ENCODE assay signal across 27 cellular contexts in genomic region chr13:50011461-50011860, GRCh38. TPM values are rescaled to one million over a fixed set of nuclear protein-coding genes. Genes with fewer than 3 reads are reported as not detected.
DNase-seq lines count a peak whose midpoint lies in the region; ATAC-seq and TF ChIP-seq lines count a peak whose summit lies in the region.
"Had no signal": no experiment of that assay in that cellular context is flagged by ENCODE, and none has a peak within 500 bp of the region (broad histone marks: within the 10 kb centered on the region; RNA-seq: fewer than 3 reads in every experiment).

No MANE protein-coding gene starts in this region.

- H3K27ac Mint-ChIP-seq in WTC11, result peak overlapping the region; percentile 37; the same call in 1 of the 2 replicates
- H3K27ac Mint-ChIP-seq: activated naive CD4-positive, alpha-beta T cell treated with anti-CD3 and anti-CD28 coated beads, Interleukin-2, amount 10 ng/mL, durations not matched to agents 7 days and 5 days; T-helper 1 cell treated with Interleukin-12 subunit alpha and Interleukin-12 subunit beta and Interleukin-4 antibody, amounts not matched to agents 30 μg/mL and 1 μg/mL, for 36 hours; type B pancreatic cell had no signal

- no peaks in the 10 kb centered on the region for H4K20me1 ChIP-seq in GM23248 (ENCODE audit: insufficient read depth)

- H3K9me2 ChIP-seq in GM23248 (ENCODE audit: insufficient read depth), result no peaks in the 10 kb centered on the region

- intact Hi-C loops in head of caudate nucleus (cut with DNase I), result no loop called here

- H3K4me2 ChIP-seq in GM23248 (ENCODE audit: unreplicated experiment), result no peak overlapping the region
- H3K4me2 ChIP-seq: BLaER1 had no signal

- H3K79me2 ChIP-seq in GM23248 (ENCODE audit: insufficient read depth), result peaks cover 86% of the 10 kb centered on the region

- no peaks in the 10 kb centered on the region for H3K27me3 Mint-ChIP-seq in WTC11 (ENCODE audit: low read depth)
- H3K27me3 Mint-ChIP-seq: activated naive CD4-positive, alpha-beta T cell treated with anti-CD3 and anti-CD28 coated beads, Interleukin-2, amount 10 ng/mL, durations not matched to agents 7 days and 5 days; naive thymus-derived CD8-positive, alpha-beta T cell; stimulated activated naive CD8-positive, alpha-beta T cell treated with anti-CD3 and anti-CD28 coated beads, Interleukin-15, amount 100 ng/mL, for 72 hours; type B pancreatic cell had no signal

- DNase-seq in Ammon's horn (ENCODE audit: low spot score) (peak; percentile 78), WTC11 (ENCODE audit: low spot score) (no peak), head of caudate nucleus (peak in 24 of 42 donors; percentile 21 to 75 (median 44)), pons (ENCODE audit: low spot score) (peak; percentile 94), GM23248 (no peak), ureter (ENCODE audit: low spot score) (no peak)
- no peak for DNase-seq in activated effector memory CD4-positive, alpha-beta T cell treated with Interleukin-2 at 50 U/mL for 16 hours
- DNase-seq: activated CD4-positive, alpha-beta T cell treated with anti-CD3 and anti-CD28 coated beads for 4 hours; activated naive CD4-positive, alpha-beta T cell treated with anti-CD3 and anti-CD28 coated beads, Interleukin-2, amount 10 ng/mL, durations not matched to agents 7 days and 5 days; Caco-2; DMS79; GF-D8; GOT3; left lung; naive thymus-derived CD8-positive, alpha-beta T cell; NCI-H1694; NCI-H2171; NCI-H510A treated with DMSO at 0.1 percent for 48 hours; NK-92 treated with Interleukin-12 subunit alpha and Interleukin-12 subunit beta, amount 100 ng/mL, for 24 hours; Peyer's patch; sigmoid colon; stimulated activated naive CD8-positive, alpha-beta T cell treated with anti-CD3 and anti-CD28 coated beads, Interleukin-15, amount 100 ng/mL, for 72 hours had no signal

- H3K36me3 ChIP-seq in GM23248 (ENCODE audit: low read depth), result peaks cover 26% of the 10 kb centered on the region

- WGBS in GM23248 (ENCODE audit: low coverage in 1 of 2, low lambda C conversion rate in 2 of 2, missing lambda C conversion rate in 2 of 2), 2 experiments, result 98 to 100% methylated on average over 1 of the region's 1 CpG

- H3K36me3 Mint-ChIP-seq in WTC11, result peaks cover 49% of the 10 kb centered on the region

- no peak overlapping the region for H3K9ac ChIP-seq in GM23248
- H3K9ac ChIP-seq: BLaER1 had no signal

- no peak for ATAC-seq in WTC11
- ATAC-seq in HG03571 (IDR thresholded peaks at IDR 0.05; ENCODE audit: unreplicated experiment), result no peak
- ATAC-seq: left lung; naive thymus-derived CD8-positive, alpha-beta T cell; stimulated activated naive CD8-positive, alpha-beta T cell treated with anti-CD3 and anti-CD28 coated beads, Interleukin-15, amount 100 ng/mL, for 72 hours had no signal

- in situ Hi-C loops in GM23248 (cut with MboI), result no loop called here

- TF ChIP-seq CTCF in WTC11 (IDR thresholded peaks at IDR 0.05), result no peak

- no peak overlapping the region for H3K27ac ChIP-seq in GM23248
- H3K27ac ChIP-seq: BLaER1, HL-60, left lung, Peyer's patch, sigmoid colon had no signal

- no peak overlapping the region for H2AFZ ChIP-seq in GM23248

- no peaks in the 10 kb centered on the region for H3K9me3 ChIP-seq in GM23248 (ENCODE audit: low read depth)
- H3K9me3 ChIP-seq: BLaER1, Caco-2, left lung, sigmoid colon had no signal

- CTCF ChIA-PET in WTC11 (lab: Charles Lee), result no interaction called here

- H3K4me1 Mint-ChIP-seq in WTC11, result peaks cover 31% of the 10 kb centered on the region

- POLR2A ChIA-PET in WTC11 (lab: Charles Lee), result interaction anchor here (0.6 to 1.8 kb wide), 3 partner anchors 14 to 69 kb away, joined by 3 to 6 read pairs (median 4); partner anchors contain the start of gene TRIM13

- H3K27me3 ChIP-seq in GM23248 (replicated peaks; ENCODE audit: insufficient read depth), result no peaks in the 10 kb centered on the region
- H3K27me3 ChIP-seq: BLaER1, left lung, Peyer's patch, sigmoid colon had no signal

- no peak overlapping the region for H3K4me3 ChIP-seq in GM23248
- H3K4me3 ChIP-seq: BLaER1, left lung, Peyer's patch, sigmoid colon had no signal

- H3F3A ChIP-seq in GM23248 (ENCODE audit: insufficient read depth), result peaks cover 34% of the 10 kb centered on the region

- H3K4me1 ChIP-seq in GM23248 (ENCODE audit: insufficient read depth), result peaks cover 2% of the 10 kb centered on the region; the same call in 1 of the 2 replicates
- H3K4me1 ChIP-seq: Caco-2, Peyer's patch had no signal

- no peaks in the 10 kb centered on the region for H3K9me3 Mint-ChIP-seq in WTC11
- H3K9me3 Mint-ChIP-seq: activated naive CD4-positive, alpha-beta T cell treated with anti-CD3 and anti-CD28 coated beads, Interleukin-2, amount 10 ng/mL, durations not matched to agents 7 days and 5 days; naive thymus-derived CD8-positive, alpha-beta T cell; stimulated activated naive CD8-positive, alpha-beta T cell treated with anti-CD3 and anti-CD28 coated beads, Interleukin-15, amount 100 ng/mL, for 72 hours; T-helper 1 cell treated with Interleukin-12 subunit alpha and Interleukin-12 subunit beta and Interleukin-4 antibody, amounts not matched to agents 30 μg/mL and 1 μg/mL, for 36 hours; type B pancreatic cell had no signal

- no peak overlapping the region for H3K4me3 Mint-ChIP-seq in WTC11
- H3K4me3 Mint-ChIP-seq: activated naive CD4-positive, alpha-beta T cell treated with anti-CD3 and anti-CD28 coated beads, Interleukin-2, amount 10 ng/mL, durations not matched to agents 7 days and 5 days; naive thymus-derived CD8-positive, alpha-beta T cell; stimulated activated naive CD8-positive, alpha-beta T cell treated with anti-CD3 and anti-CD28 coated beads, Interleukin-15, amount 100 ng/mL, for 72 hours; T-helper 1 cell treated with Interleukin-12 subunit alpha and Interleukin-12 subunit beta and Interleukin-4 antibody, amounts not matched to agents 30 μg/mL and 1 μg/mL, for 36 hours; type B pancreatic cell had no signal

TF ChIP-seq in WTC11, 78 proteins besides CTCF, POLR2A, EP300 and RAD21 (continues in another document):
- TF ChIP-seq TCF7 (CRISPR knock-in tag; IDR thresholded peaks at IDR 0.05; ENCODE audit: low read depth) (no peak), ZNF425 (CRISPR knock-in tag; conservative IDR thresholded peaks at IDR 0.05) (no peak), KAT7 (CRISPR knock-in tag; IDR thresholded peaks at IDR 0.05; ENCODE audit: borderline replicate concordance) (no peak), ZNF317 (CRISPR knock-in tag; IDR thresholded peaks at IDR 0.05; ENCODE audit: borderline replicate concordance, low read depth) (no peak), NR1H2 (CRISPR knock-in tag; IDR thresholded peaks at IDR 0.05) (no peak), FOXJ3 (CRISPR knock-in tag; IDR thresholded peaks at IDR 0.05; ENCODE audit: borderline replicate concordance) (no peak)
- TF ChIP-seq, protein P1, sequence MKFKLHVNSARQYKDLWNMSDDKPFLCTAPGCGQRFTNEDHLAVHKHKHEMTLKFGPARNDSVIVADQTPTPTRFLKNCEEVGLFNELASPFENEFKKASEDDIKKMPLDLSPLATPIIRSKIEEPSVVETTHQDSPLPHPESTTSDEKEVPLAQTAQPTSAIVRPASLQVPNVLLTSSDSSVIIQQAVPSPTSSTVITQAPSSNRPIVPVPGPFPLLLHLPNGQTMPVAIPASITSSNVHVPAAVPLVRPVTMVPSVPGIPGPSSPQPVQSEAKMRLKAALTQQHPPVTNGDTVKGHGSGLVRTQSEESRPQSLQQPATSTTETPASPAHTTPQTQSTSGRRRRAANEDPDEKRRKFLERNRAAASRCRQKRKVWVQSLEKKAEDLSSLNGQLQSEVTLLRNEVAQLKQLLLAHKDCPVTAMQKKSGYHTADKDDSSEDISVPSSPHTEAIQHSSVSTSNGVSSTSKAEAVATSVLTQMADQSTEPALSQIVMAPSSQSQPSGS (CRISPR knock-in tag; IDR thresholded peaks at IDR 0.05; ENCODE audit: borderline replicate concordance, low read depth), result no peak
- TF ChIP-seq, protein P2, sequence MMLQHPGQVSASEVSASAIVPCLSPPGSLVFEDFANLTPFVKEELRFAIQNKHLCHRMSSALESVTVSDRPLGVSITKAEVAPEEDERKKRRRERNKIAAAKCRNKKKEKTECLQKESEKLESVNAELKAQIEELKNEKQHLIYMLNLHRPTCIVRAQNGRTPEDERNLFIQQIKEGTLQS (CRISPR knock-in tag; conservative IDR thresholded peaks at IDR 0.05), result no peak

RNA-seq across cellular contexts. Expression of gene KCNRG, which starts 3.8 kb away (rescaled TPM):
- total RNA-seq in WTC11 (2021), result 0.21 to 1.1 TPM (median 0.32 TPM) in 3 replicates
- 0.97 TPM in 1 of 2 replicates, not detected in the other for total RNA-seq in GM23248 (2014; rRNA removed; shearing (Covaris generic))
- 0.15 and 0.30 TPM in 2 replicates for polyA plus RNA-seq in GM23248 (2016; fragmentation: Nextera tagmentation; extraction: Ambion mirVana)
- 1.6 TPM for total RNA-seq in ureter

RNA-seq across cellular contexts. Expression of gene TRIM13, which starts 14.6 kb away (rescaled TPM):
- total RNA-seq in WTC11 (2021) (27.5 to 29.1 TPM (median 27.6 TPM) in 3 replicates), ureter (29.5 TPM)
- 20.2 and 22.3 TPM in 2 replicates for total RNA-seq in GM23248 (2014; rRNA removed; shearing (Covaris generic))
- polyA plus RNA-seq in GM23248 (2016; fragmentation: Nextera tagmentation; extraction: Ambion mirVana), result 24.0 and 24.3 TPM in 2 replicates

Comparison
In these comparisons a context has a peak if more than half of its experiments do, and no peak if none do; other contexts are left out.
1. DNase-seq: peak in Ammon's horn (single experiment), head of caudate nucleus (24 of 42) and pons (single experiment); none in WTC11 (single experiment), activated effector memory CD4-positive, alpha-beta T cell treated with Interleukin-2 at 50 U/mL for 16 hours (single experiment), GM23248 (single experiment) and ureter (single experiment).